ENCODE assay signal across 18 cellular contexts in the genomic region with DNA sequence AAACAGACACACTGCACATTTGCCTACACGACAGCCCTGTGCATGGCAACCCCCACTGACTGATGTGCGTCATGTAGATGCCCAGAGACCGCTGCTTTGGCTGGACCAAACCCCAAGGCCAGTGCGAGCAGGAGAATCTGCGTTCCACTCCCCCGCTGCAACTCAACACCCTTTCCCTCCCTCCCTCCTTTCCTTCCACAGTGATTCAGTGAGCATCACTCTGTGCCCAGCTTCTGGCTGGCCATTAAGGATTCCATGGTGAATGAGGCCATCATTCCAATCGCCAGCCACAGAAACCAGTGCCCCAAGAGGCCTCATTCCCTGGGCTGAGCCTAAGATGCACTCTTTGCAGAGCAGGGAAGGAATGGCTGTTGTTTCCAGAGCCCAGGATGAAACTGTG.
"Had no signal": no experiment of that assay in that cellular context is flagged by ENCODE, and none has a peak within 500 bp of the region (broad histone marks: within the 10 kb centered on the region; RNA-seq: fewer than 3 reads in every experiment).

No MANE protein-coding gene starts in this region.

- H3K4me3 Mint-ChIP-seq: activated CD4-positive, alpha-beta memory T cell treated with anti-CD3 and anti-CD28 coated beads, Interleukin-2, amount 10 ng/mL, durations not matched to agents 7 days and 5 days; activated CD4-positive, alpha-beta T cell treated with anti-CD3 and anti-CD28 coated beads, Interleukin-2, amount 10 ng/mL, durations not matched to agents 24 days and 14 days; activated naive CD8-positive, alpha-beta T cell treated with anti-CD3 and anti-CD28 coated beads, Interleukin-2, amount 50 U/mL, for 24 hours; naive thymus-derived CD8-positive, alpha-beta T cell had no signal

- H3K4me1 Mint-ChIP-seq: activated CD4-positive, alpha-beta memory T cell treated with anti-CD3 and anti-CD28 coated beads, Interleukin-2, amount 10 ng/mL, durations not matched to agents 7 days and 5 days; activated CD4-positive, alpha-beta T cell treated with anti-CD3 and anti-CD28 coated beads, Interleukin-2, amount 10 ng/mL, durations not matched to agents 24 days and 14 days; activated naive CD8-positive, alpha-beta T cell treated with anti-CD3 and anti-CD28 coated beads, Interleukin-2, amount 50 U/mL, for 24 hours; naive thymus-derived CD8-positive, alpha-beta T cell had no signal

- ATAC-seq: activated CD4-positive, CD25-positive, alpha-beta regulatory T cell treated with anti-CD3 and anti-CD28 coated beads, Interleukin-2, amount 50 U/mL, for 24 hours; activated naive CD8-positive, alpha-beta T cell treated with anti-CD3 and anti-CD28 coated beads, Interleukin-2, amount 50 U/mL, for 24 hours; foreskin keratinocyte; left colon; lower lobe of right lung; naive thymus-derived CD8-positive, alpha-beta T cell; psoas muscle; stimulated activated naive CD8-positive, alpha-beta T cell treated with anti-CD3 and anti-CD28 coated beads, Interleukin-15, Interleukin-2, amounts not matched to agents 100 U/mL and 50 U/mL, for 24 hours had no signal

- H3K36me3 Mint-ChIP-seq: naive thymus-derived CD8-positive, alpha-beta T cell had no signal

- H3K27ac Mint-ChIP-seq: activated CD4-positive, alpha-beta memory T cell treated with anti-CD3 and anti-CD28 coated beads, Interleukin-2, amount 10 ng/mL, durations not matched to agents 7 days and 5 days; activated CD4-positive, alpha-beta T cell treated with anti-CD3 and anti-CD28 coated beads, Interleukin-2, amount 10 ng/mL, durations not matched to agents 24 days and 14 days; activated naive CD8-positive, alpha-beta T cell treated with anti-CD3 and anti-CD28 coated beads, Interleukin-2, amount 50 U/mL, for 24 hours; naive thymus-derived CD8-positive, alpha-beta T cell had no signal

- H3K9me3 Mint-ChIP-seq: activated CD4-positive, alpha-beta memory T cell treated with anti-CD3 and anti-CD28 coated beads, Interleukin-2, amount 10 ng/mL, durations not matched to agents 7 days and 5 days; activated CD4-positive, alpha-beta T cell treated with anti-CD3 and anti-CD28 coated beads, Interleukin-2, amount 10 ng/mL, durations not matched to agents 24 days and 14 days; activated naive CD8-positive, alpha-beta T cell treated with anti-CD3 and anti-CD28 coated beads, Interleukin-2, amount 50 U/mL, for 24 hours had no signal

- DNase-seq: activated CD4-positive, alpha-beta memory T cell treated with anti-CD3 and anti-CD28 coated beads, Interleukin-2, amount 10 ng/mL, durations not matched to agents 7 days and 5 days; activated CD4-positive, alpha-beta T cell treated with anti-CD3 and anti-CD28 coated beads, Interleukin-2, amount 10 ng/mL, durations not matched to agents 24 days and 14 days; activated gamma-delta T cell; activated naive CD4-positive, alpha-beta T cell treated with anti-CD3 and anti-CD28 coated beads, Interleukin-2, amount 50 U/mL, for 16 hours; activated naive CD8-positive, alpha-beta T cell treated with anti-CD3 and anti-CD28 coated beads, Interleukin-2, amount 50 U/mL, for 24 hours; cerebellar nuclear complex; foreskin keratinocyte; left colon; lower lobe of right lung; naive thymus-derived CD8-positive, alpha-beta T cell; ovary; psoas muscle; stimulated activated CD4-positive, alpha-beta T cell treated with anti-CD3 and anti-CD28 coated beads, Interleukin-4, amount 100 ng/mL, for 24 hours; stimulated activated naive CD8-positive, alpha-beta T cell treated with anti-CD3 and anti-CD28 coated beads, Interleukin-15, Interleukin-2, amounts not matched to agents 100 U/mL and 50 U/mL, for 24 hours; substantia nigra; T-helper 2 cell; tibial artery had no signal
